23 cellular contexts compared by ENCODE assay signal in the genomic region with DNA sequence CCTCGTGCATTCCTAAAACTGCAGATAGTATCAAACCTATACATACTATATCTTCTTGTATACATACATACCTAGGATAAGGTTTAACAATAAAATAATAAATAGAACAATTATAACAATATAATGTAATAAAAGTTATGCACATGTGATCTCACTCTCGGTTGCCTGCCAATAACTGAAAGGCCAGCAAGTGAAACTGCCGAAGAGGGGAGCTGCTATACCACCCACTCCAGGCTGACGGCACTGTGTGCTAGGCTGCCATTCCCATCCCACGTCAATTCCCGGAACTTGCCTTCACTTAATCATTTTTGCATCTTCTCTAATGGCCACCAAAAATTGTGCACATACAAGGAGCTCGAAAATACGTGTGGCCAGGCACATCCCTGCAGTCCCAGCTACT.
DNase-seq lines count a peak whose midpoint lies in the region; ATAC-seq, FAIRE-seq and TF ChIP-seq lines count a peak whose summit lies in the region.
"Had no signal": no experiment of that assay in that cellular context is flagged by ENCODE, and none has a peak within 500 bp of the region (broad histone marks: within the 10 kb centered on the region; RNA-seq: fewer than 3 reads in every experiment).

No MANE protein-coding gene starts in this region.

- intact Hi-C loops in mucosa of descending colon (cut with DNase I, micrococcal nuclease) = no loop called here
- intact Hi-C loops in left ventricle myocardium superior (cut with micrococcal nuclease) = no loop called here

- 95% methylated on average over 8 of the region's 8 CpGs; no CpG with 5 or more reads in 1 of the 2 experiments for WGBS in H1 (ENCODE audit: extremely low coverage in 1 of 2, insufficient coverage in 1 of 2, insufficient read length in 1 of 2, insufficient replicate concordance in 2 of 2, low coverage in 1 of 2, low lambda C conversion rate in 2 of 2, missing lambda C conversion rate in 1 of 2), 2 experiments

- no peak overlapping the region for H2BK5ac ChIP-seq in H1 (ENCODE audit: low read depth, low read length)

- no peak overlapping the region for H4K8ac ChIP-seq in H1 (ENCODE audit: extremely low read depth, insufficient read depth, low read length)

- no peaks in the 10 kb centered on the region for H3K79me1 ChIP-seq in H1 (ENCODE audit: low read depth, low read length)

- peak overlapping the region; percentile 24 for H3K27ac Mint-ChIP-seq in activated T-cell treated with anti-CD3 and anti-CD28 coated beads, Interleukin-2, amount 50 U/mL, for 72 hours
- no peak overlapping the region for H3K27ac Mint-ChIP-seq in activated naive CD4-positive, alpha-beta T cell treated with anti-CD3 and anti-CD28 coated beads, Interleukin-2, amount 50 U/mL, for 72 hours
- H3K27ac Mint-ChIP-seq: B cell; CD8-positive, alpha-beta memory T cell; H9; HFFc6 had no signal

- H3K9me3 Mint-ChIP-seq in activated T-cell treated with anti-CD3 and anti-CD28 coated beads, Interleukin-2, amount 50 U/mL, for 72 hours = peaks cover 11 to 15% of the 10 kb centered on the region in 2 donors
- peaks cover 23% of the 10 kb centered on the region in 2 donors for H3K9me3 Mint-ChIP-seq in activated naive CD4-positive, alpha-beta T cell treated with anti-CD3 and anti-CD28 coated beads, Interleukin-2, amount 50 U/mL, for 72 hours
- H3K9me3 Mint-ChIP-seq: H9, HFFc6 had no signal

- ATAC-seq in activated T-cell treated with anti-CD3 and anti-CD28 coated beads, Interleukin-2, amount 50 U/mL, for 72 hours (replicated peaks in 1 of 2) = no peak
- ATAC-seq in mucosa of descending colon (peak; percentile 41), left ventricle myocardium superior (no peak)
- no peak for ATAC-seq in activated naive CD4-positive, alpha-beta T cell treated with anti-CD3 and anti-CD28 coated beads, Interleukin-2, amount 50 U/mL, for 72 hours
- no peak for ATAC-seq in activated CD4-positive, CD25-positive, alpha-beta regulatory T cell treated with anti-CD3 and anti-CD28 coated beads, Interleukin-2, amount 50 U/mL, for 24 hours

- no peak overlapping the region for H3K4me2 ChIP-seq in H1 (ENCODE audit: insufficient read depth in 1 of 2, low read depth in 2 of 2, low read length in 2 of 2)
- H3K4me2 ChIP-seq: BLaER1 had no signal

- TF ChIP-seq POLR2A in H1 (IDR thresholded peaks at IDR 0.05; ENCODE audit: control extremely low read depth in 1 of 2, low read depth in 2 of 2, low read length in 2 of 2) = no peak

- no peaks in the 10 kb centered on the region for H3K79me2 ChIP-seq in H1 (ENCODE audit: control insufficient read depth in 1 of 2, insufficient read depth in 2 of 2, low read length in 2 of 2)

- no peak overlapping the region for H2AFZ ChIP-seq in H1 (ENCODE audit: low read length)
- H2AFZ ChIP-seq: GM23248 had no signal

- no peak overlapping the region for H4K5ac ChIP-seq in H1 (ENCODE audit: insufficient read length, low read depth, low read length)

- no peak overlapping the region for H4K91ac ChIP-seq in H1 (replicated peaks; ENCODE audit: insufficient read length, low read length)

- no peak overlapping the region for H2BK15ac ChIP-seq in H1 (ENCODE audit: low read length)

- no peak overlapping the region for H3K4me3 ChIP-seq in H1 (ENCODE audit: extremely low read depth in 1 of 4, insufficient read depth in 2 of 4, low read depth in 3 of 4, low read length in 4 of 4)
- no peak overlapping the region for H3K4me3 ChIP-seq in mucosa of descending colon
- H3K4me3 ChIP-seq: BLaER1, GM23248 had no signal

- H3K9ac ChIP-seq in H1 (replicated peaks in 1 of 4; ENCODE audit: extremely low read depth in 1 of 4, low read depth in 3 of 4, low read length in 3 of 4) = no peak overlapping the region
- H3K9ac ChIP-seq: BLaER1, GM23248 had no signal

- no peaks in the 10 kb centered on the region; the same call in 1 of the 2 replicates for H3K23me2 ChIP-seq in H1 (ENCODE audit: low read depth, low read length)

- H3K4me1 ChIP-seq in H1 (replicated peaks in 1 of 4; ENCODE audit: control insufficient read depth in 3 of 4, insufficient read depth in 4 of 4, low read length in 3 of 4) = peaks cover 0 to 2% (median under 1%) of the 10 kb centered on the region in 4 experiments; a peak in 2 of 7 replicates
- H3K4me1 ChIP-seq in mucosa of descending colon (ENCODE audit: low read depth) = no peaks in the 10 kb centered on the region

- no peak overlapping the region for H3K23ac ChIP-seq in H1 (ENCODE audit: insufficient read length)

- POLR2A ChIA-PET in H1 (lab: Charles Lee; ENCODE audit: partially characterized antibody) = no interaction called here

- no peak overlapping the region for H2BK12ac ChIP-seq in H1 (ENCODE audit: low read depth, low read length)

- H2BK120ac ChIP-seq in H1 (replicated peaks; ENCODE audit: low read depth, low read length) = no peak overlapping the region

- H3K4me1 Mint-ChIP-seq in activated T-cell treated with anti-CD3 and anti-CD28 coated beads, Interleukin-2, amount 50 U/mL, for 72 hours (ENCODE audit: low read depth) = no peaks in the 10 kb centered on the region
- H3K4me1 Mint-ChIP-seq: B cell; CD4-positive, CD25-positive, alpha-beta regulatory T cell; CD8-positive, alpha-beta memory T cell had no signal

- no peak overlapping the region for H3K14ac ChIP-seq in H1 (ENCODE audit: insufficient read length)

- H3K18ac ChIP-seq in H1 (ENCODE audit: extremely low read depth, low read length) = no peak overlapping the region

- H3K36me3 ChIP-seq in H1 (ENCODE audit: control insufficient read depth in 2 of 4, insufficient read depth in 4 of 4, low read length in 3 of 4) = no peaks in the 10 kb centered on the region
- no peaks in the 10 kb centered on the region for H3K36me3 ChIP-seq in mucosa of descending colon (ENCODE audit: low read depth)
- H3K36me3 ChIP-seq: BLaER1 had no signal

- no peak for FAIRE-seq in H1 (lab: Jason Lieb, UNC)
- FAIRE-seq: A204.1, D721Med, GM12891, GM18507 had no signal

- peaks cover 0 to 1% (median 0%) of the 10 kb centered on the region in 4 experiments; a peak in 1 of 7 replicates for H3K27me3 ChIP-seq in H1 (replicated peaks in 1 of 4; ENCODE audit: control insufficient read depth in 3 of 4, extremely low read depth in 1 of 4, insufficient read depth in 3 of 4, low read length in 3 of 4)
- H3K27me3 ChIP-seq: BLaER1 had no signal

- H3K27me3 Mint-ChIP-seq in activated T-cell treated with anti-CD3 and anti-CD28 coated beads, Interleukin-2, amount 50 U/mL, for 72 hours (ENCODE audit: low read depth) = no peaks in the 10 kb centered on the region
- H3K27me3 Mint-ChIP-seq: B cell; CD4-positive, CD25-positive, alpha-beta regulatory T cell; CD8-positive, alpha-beta memory T cell had no signal

- no peak overlapping the region for H3K27ac ChIP-seq in H1 (ENCODE audit: low read depth, low read length)
- H3K27ac ChIP-seq: 22Rv1, BLaER1, C4-2B, GM23248 had no signal

- H3K56ac ChIP-seq in H1 (replicated peaks; ENCODE audit: insufficient read length, low read depth, low read length) = no peak overlapping the region

- no peak for TF ChIP-seq EP300 in H1 (IDR thresholded peaks at IDR 0.05; ENCODE audit: borderline replicate concordance in 1 of 2, low read depth in 2 of 2, low read length in 2 of 2)

- peak overlapping the region; percentile 6 for H3K4ac ChIP-seq in H1 (replicated peaks; ENCODE audit: insufficient read length, low read depth, low read length)

- H4K20me1 ChIP-seq in H1 (replicated peaks in 1 of 2; ENCODE audit: control insufficient read depth in 1 of 2, insufficient read depth in 2 of 2, low read length in 2 of 2) = no peaks in the 10 kb centered on the region
- H4K20me1 ChIP-seq: BLaER1 had no signal

- H3K36me3 Mint-ChIP-seq in activated T-cell treated with anti-CD3 and anti-CD28 coated beads, Interleukin-2, amount 50 U/mL, for 72 hours (ENCODE audit: insufficient read depth in 2 of 2) = no peaks in the 10 kb centered on the region
- H3K36me3 Mint-ChIP-seq in activated naive CD4-positive, alpha-beta T cell treated with anti-CD3 and anti-CD28 coated beads, Interleukin-2, amount 50 U/mL, for 72 hours = peaks cover 9 to 19% of the 10 kb centered on the region in 2 donors
- H3K36me3 Mint-ChIP-seq: CD4-positive, CD25-positive, alpha-beta regulatory T cell; CD8-positive, alpha-beta memory T cell had no signal

- H3K9me3 ChIP-seq in H1 (ENCODE audit: insufficient read depth in 2 of 2, low read depth in 1 of 2, low read length in 1 of 2) = no peaks in the 10 kb centered on the region
- no peaks in the 10 kb centered on the region for H3K9me3 ChIP-seq in mucosa of descending colon
- H3K9me3 ChIP-seq: BLaER1 had no signal

- TF ChIP-seq CTCF in H1 (IDR thresholded peaks at IDR 0.05; ENCODE audit: control extremely low read depth in 1 of 3, insufficient read depth in 1 of 3, low read depth in 1 of 3, low read length in 3 of 3) (no peak), mucosa of descending colon (IDR thresholded peaks at IDR 0.05) (no peak)

- H3K4me3 Mint-ChIP-seq in activated T-cell treated with anti-CD3 and anti-CD28 coated beads, Interleukin-2, amount 50 U/mL, for 72 hours = no peak overlapping the region
- H3K4me3 Mint-ChIP-seq: B cell; CD4-positive, CD25-positive, alpha-beta regulatory T cell; CD8-positive, alpha-beta memory T cell; H9; HFFc6 had no signal

- CTCF ChIA-PET in H1 (lab: Charles Lee; ENCODE audit: partially characterized antibody) = no interaction called here

- no peak for TF ChIP-seq RAD21 in H1 (IDR thresholded peaks at IDR 0.05 in 1 of 2, conservative IDR thresholded peaks at IDR 0.05 in 1 of 2; ENCODE audit: low read depth in 2 of 2, low read length in 2 of 2)

- H2BK20ac ChIP-seq in H1 (ENCODE audit: low read length) = no peak overlapping the region

- no peak overlapping the region for H2AK5ac ChIP-seq in H1 (ENCODE audit: low read depth, low read length)

- no peak for DNase-seq in activated T-cell treated with anti-CD3 and anti-CD28 coated beads, Interleukin-2, amount 50 U/mL, for 72 hours
- DNase-seq in activated T-cell treated with anti-CD3 and anti-CD28 coated beads for 4 hours = no peak
- no peak for DNase-seq in H1 (ENCODE audit: low read depth in 1 of 2, low spot score in 2 of 2)
- DNase-seq in mucosa of descending colon = peak in 1 of 3 donors; percentile 34
- DNase-seq in activated naive CD4-positive, alpha-beta T cell treated with anti-CD3 and anti-CD28 coated beads, Interleukin-2, amount 50 U/mL, for 72 hours (ENCODE audit: low spot score in 2 of 2) = no peak
- DNase-seq in left ventricle myocardium superior = no peak
- DNase-seq: CD4-positive, CD25-positive, alpha-beta regulatory T cell; CD8-positive, alpha-beta memory T cell; DMS 273 treated with DMSO at 0.1 percent for 48 hours; DMS79 treated with DMSO at 0.1 percent for 48 hours; GF-D8; H9; HFFc6 had no signal

TF ChIP-seq in H1, 55 proteins besides CTCF, POLR2A, EP300 and RAD21 (continues in another document):
- TF ChIP-seq CHD2 (IDR thresholded peaks at IDR 0.05; ENCODE audit: low read length) (no peak), SIRT6 (IDR thresholded peaks at IDR 0.05; ENCODE audit: low read length) (no peak), HDAC2 (IDR thresholded peaks at IDR 0.05; ENCODE audit: borderline replicate concordance in 1 of 2, low read depth in 2 of 2, low read length in 2 of 2) (no peak), SIX5 (IDR thresholded peaks at IDR 0.05; ENCODE audit: low read depth, low read length) (no peak), SAP30 (IDR thresholded peaks at IDR 0.05; ENCODE audit: insufficient read depth, insufficient replicate concordance, low read length) (no peak), SUZ12 (IDR thresholded peaks at IDR 0.05; ENCODE audit: low read length) (no peak)
